In the genomic region with DNA sequence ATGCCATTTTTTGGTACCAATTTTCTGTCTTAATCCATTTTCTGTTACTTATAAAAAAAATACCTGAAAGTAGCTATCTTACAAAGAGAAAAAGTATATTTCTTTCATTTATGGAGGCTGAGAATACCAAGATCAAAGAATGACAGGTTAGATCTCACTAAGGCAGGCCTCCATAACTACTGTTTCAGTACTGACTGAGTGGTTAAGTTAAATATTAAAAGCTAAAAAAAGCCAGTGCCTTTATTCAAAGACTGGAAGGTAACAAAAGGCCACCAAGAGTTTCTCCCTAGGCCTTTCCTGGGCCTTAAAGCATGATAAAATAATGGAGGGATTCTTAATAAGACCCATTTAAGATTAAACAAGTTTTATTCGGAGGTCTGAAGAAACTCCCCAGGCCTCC, we compare ENCODE assay signal across 21 cellular contexts.
DNase-seq lines count a peak whose midpoint lies in the region; ATAC-seq, FAIRE-seq and TF ChIP-seq lines count a peak whose summit lies in the region.
"Had no signal": no experiment of that assay in that cellular context is flagged by ENCODE, and none has a peak within 500 bp of the region (broad histone marks: within the 10 kb centered on the region; RNA-seq: fewer than 3 reads in every experiment).

No MANE protein-coding gene starts in this region.

- no peaks in the 10 kb centered on the region for H3K27me3 Mint-ChIP-seq in glutamatergic neuron (ENCODE audit: unreplicated experiment)
- H3K27me3 Mint-ChIP-seq: stimulated activated memory B cell treated with anti-CD40 and anti-IgM and Interleukin-4, amounts not matched to agents 10 μg/mL and 1 μg/mL and 100 μg/mL, for 72 hours had no signal

- FAIRE-seq in RCC 7860 (lab: Jason Lieb, UNC): peak; percentile 74
- FAIRE-seq: colon, G401.6, keratinocyte, small intestine had no signal

- no peak overlapping the region for H3K27ac Mint-ChIP-seq in glutamatergic neuron (ENCODE audit: unreplicated experiment)
- H3K27ac Mint-ChIP-seq: stimulated activated memory B cell treated with anti-CD40 and anti-IgM and Interleukin-4, amounts not matched to agents 10 μg/mL and 1 μg/mL and 100 μg/mL, for 72 hours had no signal

- TF ChIP-seq CTCF in glutamatergic neuron (IDR thresholded peaks at IDR 0.05; ENCODE audit: partially characterized antibody, unreplicated experiment): no peak

- no peaks in the 10 kb centered on the region for H3K36me3 Mint-ChIP-seq in glutamatergic neuron (ENCODE audit: unreplicated experiment)
- H3K36me3 Mint-ChIP-seq: stimulated activated memory B cell treated with anti-CD40 and anti-IgM and Interleukin-4, amounts not matched to agents 10 μg/mL and 1 μg/mL and 100 μg/mL, for 72 hours had no signal

- H3K4me3 Mint-ChIP-seq in glutamatergic neuron (ENCODE audit: unreplicated experiment): no peak overlapping the region
- H3K4me3 Mint-ChIP-seq: stimulated activated memory B cell treated with anti-CD40 and anti-IgM and Interleukin-4, amounts not matched to agents 10 μg/mL and 1 μg/mL and 100 μg/mL, for 72 hours had no signal

- H3K9me3 Mint-ChIP-seq in glutamatergic neuron (ENCODE audit: unreplicated experiment): peaks cover 1% of the 10 kb centered on the region
- H3K9me3 Mint-ChIP-seq: stimulated activated memory B cell treated with anti-CD40 and anti-IgM and Interleukin-4, amounts not matched to agents 10 μg/mL and 1 μg/mL and 100 μg/mL, for 72 hours had no signal

- ATAC-seq in GM18517 (IDR thresholded peaks at IDR 0.05; ENCODE audit: unreplicated experiment) (peak; percentile 60), GM21390 (IDR thresholded peaks at IDR 0.05; ENCODE audit: unreplicated experiment) (peak; percentile 48), HG02981 (IDR thresholded peaks at IDR 0.05; ENCODE audit: unreplicated experiment) (peak; percentile 52)
- ATAC-seq: stimulated activated memory B cell treated with anti-CD40 and anti-IgM and Interleukin-4, amounts not matched to agents 10 μg/mL and 1 μg/mL and 100 μg/mL, for 72 hours had no signal

- DNase-seq in RCC 7860 (ENCODE audit: low spot score) (no peak), 8988T (no peak), activated gamma-delta T cell (lab: John Stamatoyannopoulos, UW) (no peak), glutamatergic neuron (no peak), RKO (ENCODE audit: low spot score) (no peak)
- DNase-seq: activated CD4-positive, CD25-positive, alpha-beta regulatory T cell; activated effector memory CD4-positive, alpha-beta T cell treated with anti-CD3 and anti-CD28 coated beads, Interleukin-2, amount 50 U/mL, for 16 hours; anterior cingulate cortex; COR-L47; GM23248; NCI-H748 treated with DMSO at 0.1 percent for 48 hours; RPMI8226; small intestine; transverse colon had no signal

- no peaks in the 10 kb centered on the region for H3K4me1 Mint-ChIP-seq in glutamatergic neuron (ENCODE audit: low read depth, unreplicated experiment)
- H3K4me1 Mint-ChIP-seq: stimulated activated memory B cell treated with anti-CD40 and anti-IgM and Interleukin-4, amounts not matched to agents 10 μg/mL and 1 μg/mL and 100 μg/mL, for 72 hours had no signal
